ENCODE assay signal across 9 cellular contexts in genomic region chr19:6161271-6161850, GRCh38. TPM values are rescaled to one million over a fixed set of nuclear protein-coding genes. Genes with fewer than 3 reads are reported as not detected.
DNase-seq lines count a peak whose midpoint lies in the region; ATAC-seq and TF ChIP-seq lines count a peak whose summit lies in the region.
"Had no signal": no experiment of that assay in that cellular context is flagged by ENCODE, and none has a peak within 500 bp of the region (broad histone marks: within the 10 kb centered on the region; RNA-seq: fewer than 3 reads in every experiment).

No MANE protein-coding gene starts in this region.

- DNase-seq in NCI-H2171 treated with DMSO at 0.1 percent for 48 hours (lab: John Stamatoyannopoulos, UW) (peak; percentile 14), NCI-H2171 (lab: John Stamatoyannopoulos, UW) (no peak), OCI-M1 (lab: John Stamatoyannopoulos, UW) (peak; percentile 88), lung microvascular endothelial cell (ENCODE audit: low read depth in 2 of 2) (peak; percentile 21 to 47), tibial nerve (ENCODE audit: low spot score in 2 of 2) (no peak), osteocyte (ENCODE audit: extremely low spot score, unreplicated experiment) (no peak)

- no peak for TF ChIP-seq POLR2A in tibial nerve (IDR thresholded peaks at IDR 0.05)

- no peak for TF ChIP-seq EP300 in tibial nerve (IDR thresholded peaks at IDR 0.05)

- H3K36me3 ChIP-seq in tibial nerve, result no peaks in the 10 kb centered on the region

- H3K27ac Mint-ChIP-seq in activated T-helper 17 cell treated with anti-CD3 and anti-CD28 coated beads, Interleukin-2, amount 50 U/mL, for 72 hours, result no peak overlapping the region
- H3K27ac Mint-ChIP-seq in osteocyte (ENCODE audit: unreplicated experiment), result no peak overlapping the region

- no peaks in the 10 kb centered on the region for H3K36me3 Mint-ChIP-seq in activated T-helper 17 cell treated with anti-CD3 and anti-CD28 coated beads, Interleukin-2, amount 50 U/mL, for 72 hours (ENCODE audit: low read depth)
- H3K36me3 Mint-ChIP-seq in osteocyte (ENCODE audit: unreplicated experiment), result no peaks in the 10 kb centered on the region

- no peaks in the 10 kb centered on the region for H3K27me3 Mint-ChIP-seq in activated T-helper 17 cell treated with anti-CD3 and anti-CD28 coated beads, Interleukin-2, amount 50 U/mL, for 72 hours
- no peaks in the 10 kb centered on the region for H3K27me3 Mint-ChIP-seq in osteocyte (ENCODE audit: unreplicated experiment)

- 41 to 48% methylated on average over 8 of the region's 8 CpGs for WGBS in tibial nerve, 2 donors

- no peaks in the 10 kb centered on the region for H3K4me1 ChIP-seq in tibial nerve

- ATAC-seq in activated T-helper 17 cell treated with anti-CD3 and anti-CD28 coated beads, Interleukin-2, amount 50 U/mL, for 72 hours (replicated peaks), result peak; percentile 68
- ATAC-seq in GM21528 (IDR thresholded peaks at IDR 0.05; ENCODE audit: low FRiP score, unreplicated experiment), result no peak

- H3K27me3 ChIP-seq in tibial nerve, result no peaks in the 10 kb centered on the region

- peaks cover 10% of the 10 kb centered on the region for H3K4me1 Mint-ChIP-seq in activated T-helper 17 cell treated with anti-CD3 and anti-CD28 coated beads, Interleukin-2, amount 50 U/mL, for 72 hours
- H3K4me1 Mint-ChIP-seq in osteocyte (ENCODE audit: unreplicated experiment), result no peaks in the 10 kb centered on the region

- peaks cover 4% of the 10 kb centered on the region for H3K9me3 Mint-ChIP-seq in activated T-helper 17 cell treated with anti-CD3 and anti-CD28 coated beads, Interleukin-2, amount 50 U/mL, for 72 hours
- peaks cover 8% of the 10 kb centered on the region for H3K9me3 Mint-ChIP-seq in osteocyte (ENCODE audit: unreplicated experiment)

- peak overlapping the region; percentile 29 for H3K4me3 Mint-ChIP-seq in activated T-helper 17 cell treated with anti-CD3 and anti-CD28 coated beads, Interleukin-2, amount 50 U/mL, for 72 hours
- no peak overlapping the region for H3K4me3 Mint-ChIP-seq in osteocyte (ENCODE audit: unreplicated experiment)

- H3K27ac ChIP-seq in tibial nerve, result no peak overlapping the region

- H3K9me3 ChIP-seq in tibial nerve, result peaks cover 0 to 25% (median 0%) of the 10 kb centered on the region in 4 donors

- TF ChIP-seq CTCF in tibial nerve (IDR thresholded peaks at IDR 0.05), result no peak
- TF ChIP-seq CTCF in osteocyte (IDR thresholded peaks at IDR 0.05), result no peak

- H3K4me3 ChIP-seq in tibial nerve, result no peak overlapping the region

RNA-seq across cellular contexts. Expression of gene ACSBG2, which starts 25.9 kb away (rescaled TPM):
- total RNA-seq in activated T-helper 17 cell treated with anti-CD3 and anti-CD28 coated beads, Interleukin-2, amount 50 U/mL, for 72 hours, result not detected
- total RNA-seq in lung microvascular endothelial cell, result not detected in 2 replicates
- not detected for total RNA-seq in tibial nerve
- not detected in 2 replicates for total RNA-seq in osteocyte
- total RNA-seq: liver had no signal

RNA-seq across cellular contexts. Expression of gene RFX2, which starts 51.1 kb away (rescaled TPM):
- total RNA-seq in activated T-helper 17 cell treated with anti-CD3 and anti-CD28 coated beads, Interleukin-2, amount 50 U/mL, for 72 hours, result 10 to 100 TPM in 1 of 2 donors, 1 to 10 TPM in 1; 9.7 to 20.7 TPM
- total RNA-seq in lung microvascular endothelial cell (1.3 and 2.4 TPM in 2 replicates), tibial nerve (10 to 100 TPM; 12.6 to 17.3 (median 15.0) TPM), osteocyte (4.5 and 5.3 TPM in 2 replicates)

Comparison
In these comparisons a context has a peak if more than half of its experiments do, and no peak if none do; other contexts are left out.
1. DNase-seq: peak in NCI-H2171 treated with DMSO at 0.1 percent for 48 hours (single experiment), OCI-M1 (single experiment) and lung microvascular endothelial cell (2 of 2); none in NCI-H2171 (single experiment), tibial nerve (0 of 2) and osteocyte (single experiment).